8 cellular contexts compared by ENCODE assay signal in genomic region chr10:132588301-132589013, GRCh38. TPM values are rescaled to one million over a fixed set of nuclear protein-coding genes. Genes with fewer than 3 reads are reported as not detected.
A peak's percentile ranks its signal among the peaks of the same experiment; 100 is the strongest.
DNase-seq lines count a peak whose midpoint lies in the region; TF ChIP-seq lines count a peak whose summit lies in the region.

No MANE protein-coding gene starts in this region.

- peaks cover 12% of the 10 kb centered on the region for H3K36me3 Mint-ChIP-seq in neural progenitor cell

- DNase-seq in GM12865 (ENCODE audit: low read depth) (peak; percentile 43), NB4 (ENCODE audit: low read depth) (peak; percentile 99), coronary artery (ENCODE audit: low spot score) (no peak), neural progenitor cell (ENCODE audit: low spot score) (no peak), DMS153 treated with DMSO at 0.1 percent for 48 hours (lab: John Stamatoyannopoulos, UW; ENCODE audit: unreplicated experiment) (no peak), amniotic stem cell (lab: John Stamatoyannopoulos, UW) (no peak), RWPE1 (ENCODE audit: low spot score) (no peak), NCI-H2171 (lab: John Stamatoyannopoulos, UW) (no peak)

- no peak overlapping the region for H3K4me3 Mint-ChIP-seq in neural progenitor cell

- peaks cover 4% of the 10 kb centered on the region for H3K27me3 Mint-ChIP-seq in neural progenitor cell (ENCODE audit: insufficient read depth, low read depth)

- no peaks in the 10 kb centered on the region for H3K9me3 ChIP-seq in neural progenitor cell (ENCODE audit: low read depth)

- no peak for TF ChIP-seq CTCF in GM12865 (IDR thresholded peaks at IDR 0.05; ENCODE audit: insufficient read depth, low read depth, low read length, missing control alignments)
- TF ChIP-seq CTCF in NB4 (IDR thresholded peaks at IDR 0.05; ENCODE audit: low read depth, low read length), result no peak
- no peak for TF ChIP-seq CTCF in coronary artery (IDR thresholded peaks at IDR 0.05)
- no peak for TF ChIP-seq CTCF in neural progenitor cell (IDR thresholded peaks at IDR 0.05)
- TF ChIP-seq CTCF in RWPE1 (conservative IDR thresholded peaks at IDR 0.05; ENCODE audit: low read depth), result no peak

- no peaks in the 10 kb centered on the region for H3K27me3 ChIP-seq in neural progenitor cell

- peak overlapping the region; percentile 74 for H3K27ac Mint-ChIP-seq in neural progenitor cell

- peaks cover 7% of the 10 kb centered on the region for H4K20me1 ChIP-seq in neural progenitor cell (ENCODE audit: low read depth)

- H3K4me2 ChIP-seq in neural progenitor cell, result no peak overlapping the region

- no peak for TF ChIP-seq POLR2A in NB4 (IDR thresholded peaks at IDR 0.05; ENCODE audit: extremely low read depth, insufficient read length)

- H3K9ac ChIP-seq in neural progenitor cell, result no peak overlapping the region

- peaks cover 13% of the 10 kb centered on the region for H3K4me1 ChIP-seq in neural progenitor cell

- no peaks in the 10 kb centered on the region for H3F3A ChIP-seq in neural progenitor cell (ENCODE audit: low read depth)

- H2AFZ ChIP-seq in neural progenitor cell (replicated peaks), result no peak overlapping the region

- no peaks in the 10 kb centered on the region for H3K36me3 ChIP-seq in neural progenitor cell

- H3K79me2 ChIP-seq in neural progenitor cell (ENCODE audit: low read depth), result no peaks in the 10 kb centered on the region

- POLR2A ChIA-PET in RWPE1 (lab: Yijun Ruan, JAX; ENCODE audit: low non-redundant PET), result no interaction called here

- H3K4me1 Mint-ChIP-seq in neural progenitor cell, result peaks cover 8% of the 10 kb centered on the region

- peaks cover 20% of the 10 kb centered on the region for H3K9me3 Mint-ChIP-seq in neural progenitor cell

- H3K4me3 ChIP-seq in GM12865 (ENCODE audit: low read depth, low read length), result no peak overlapping the region
- H3K4me3 ChIP-seq in NB4 (ENCODE audit: low read depth, low read length), result peak overlapping the region; percentile 41
- H3K4me3 ChIP-seq in coronary artery, result peak overlapping the region; percentile 51
- H3K4me3 ChIP-seq in neural progenitor cell, result no peak overlapping the region

- H3K27ac ChIP-seq in coronary artery (peak overlapping the region; percentile 75 to 83), neural progenitor cell (no peak overlapping the region), RWPE1 (no peak overlapping the region)

- CTCF ChIA-PET in RWPE1 (lab: Yijun Ruan, JAX), result interaction anchor here (0.7 kb wide), 1 partner anchor 703 kb away, joined by 10 read pairs; no protein-coding TSS in a partner anchor

RNA-seq across cellular contexts. Expression of gene INPP5A, which starts 50.9 kb away (rescaled TPM):
- 14.2 and 21.3 TPM in 2 replicates for total RNA-seq in neural progenitor cell (ENCODE audit: low replicate concordance)

Comparison
In these comparisons a context has a peak if more than half of its experiments do, and no peak if none do; other contexts are left out.
1. DNase-seq: peak in GM12865 (single experiment) and NB4 (single experiment); none in coronary artery (single experiment), neural progenitor cell (single experiment), DMS153 treated with DMSO at 0.1 percent for 48 hours (single experiment), amniotic stem cell (single experiment), RWPE1 (single experiment) and NCI-H2171 (single experiment).
2. H3K4me3 ChIP-seq: peak in NB4 (single experiment) and coronary artery (single experiment); none in GM12865 (single experiment) and neural progenitor cell (single experiment).
3. H3K27ac ChIP-seq: peak in coronary artery (2 of 2); none in neural progenitor cell (single experiment) and RWPE1 (single experiment).